1 cellular context compared by ENCODE assay signal in the genomic region with DNA sequence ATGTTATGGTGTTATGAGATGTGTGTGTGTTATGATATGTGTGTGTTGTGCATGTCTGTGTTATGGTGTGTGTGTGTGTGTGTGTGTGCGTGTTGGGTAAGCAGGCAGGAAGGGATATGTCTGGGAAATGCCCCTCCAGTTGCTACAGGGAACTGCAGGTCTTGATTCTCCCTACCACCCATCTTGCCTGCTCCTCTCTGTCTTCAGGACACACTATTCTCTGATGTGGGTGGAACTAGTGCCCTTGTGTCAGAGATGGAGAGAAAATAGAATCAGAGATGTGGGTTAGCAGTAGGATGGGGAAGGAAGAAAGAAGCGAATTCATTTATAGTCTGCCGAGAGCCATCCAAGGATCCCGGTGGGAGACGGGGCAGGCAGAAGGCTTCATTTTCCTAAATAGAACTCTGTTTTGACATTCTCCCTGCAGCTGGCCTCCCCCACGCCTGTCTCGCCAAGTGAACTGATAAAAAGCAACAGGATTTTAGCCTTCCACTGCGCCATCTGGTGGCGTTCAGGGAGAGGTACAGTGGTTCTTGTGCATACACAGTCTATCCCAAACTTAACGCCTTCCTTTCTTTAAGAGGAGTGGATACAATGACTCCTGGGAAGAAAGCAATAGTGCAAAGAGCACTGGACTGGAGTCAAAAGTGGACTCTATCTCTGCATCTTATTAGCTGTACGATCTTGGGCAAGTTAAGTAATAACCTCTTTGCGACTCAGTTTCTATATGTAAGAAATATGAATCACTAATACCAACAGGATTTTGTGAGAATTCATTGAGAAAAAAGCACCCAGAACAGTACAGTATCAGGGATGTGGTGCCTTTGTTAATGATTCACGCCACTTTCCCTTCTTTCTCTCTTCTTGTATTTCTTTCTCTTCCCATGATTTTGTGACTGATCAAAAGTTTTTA.
TF ChIP-seq lines count a peak whose summit lies in the region.

No MANE protein-coding gene starts in this region.

TF ChIP-seq in WTC11, 78 proteins besides CTCF, POLR2A, EP300 and RAD21 (continued from another document):
- no peak for TF ChIP-seq PRDM15 (CRISPR knock-in tag; IDR thresholded peaks at IDR 0.05)
- TF ChIP-seq, protein P1, sequence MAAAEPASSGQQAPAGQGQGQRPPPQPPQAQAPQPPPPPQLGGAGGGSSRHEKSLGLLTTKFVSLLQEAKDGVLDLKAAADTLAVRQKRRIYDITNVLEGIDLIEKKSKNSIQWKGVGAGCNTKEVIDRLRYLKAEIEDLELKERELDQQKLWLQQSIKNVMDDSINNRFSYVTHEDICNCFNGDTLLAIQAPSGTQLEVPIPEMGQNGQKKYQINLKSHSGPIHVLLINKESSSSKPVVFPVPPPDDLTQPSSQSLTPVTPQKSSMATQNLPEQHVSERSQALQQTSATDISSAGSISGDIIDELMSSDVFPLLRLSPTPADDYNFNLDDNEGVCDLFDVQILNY (CRISPR knock-in tag; IDR thresholded peaks at IDR 0.05): no peak
TF ChIP-seq in WTC11: peak in this region for 0.
